Comparison of ENCODE assay signal across 9 cellular contexts in genomic region chr4:76214269-76214628, GRCh38. TPM values are rescaled to one million over a fixed set of nuclear protein-coding genes. Genes with fewer than 3 reads are reported as not detected.
DNase-seq lines count a peak whose midpoint lies in the region; ATAC-seq and TF ChIP-seq lines count a peak whose summit lies in the region.
"Had no signal": no experiment of that assay in that cellular context is flagged by ENCODE, and none has a peak within 500 bp of the region (broad histone marks: within the 10 kb centered on the region; RNA-seq: fewer than 3 reads in every experiment).

No MANE protein-coding gene starts in this region.

- H3K4me1 Mint-ChIP-seq in HFFc6 (ENCODE audit: low read depth): peaks cover 57% of the 10 kb centered on the region

- no peaks in the 10 kb centered on the region for H3K9me3 ChIP-seq in DND-41 (ENCODE audit: insufficient read depth, low read length, severe bottlenecking)
- no peaks in the 10 kb centered on the region for H3K9me3 ChIP-seq in thoracic aorta

- H3K27ac Mint-ChIP-seq in HFFc6: peak overlapping the region; percentile 85
- H3K27ac Mint-ChIP-seq in activated naive CD4-positive, alpha-beta T cell treated with anti-CD3 and anti-CD28 coated beads, Interleukin-2, amount 50 U/mL, for 72 hours: peak overlapping the region; percentile 74 to 82

- peak overlapping the region; percentile 88 for H3K4me3 Mint-ChIP-seq in HFFc6

- TF ChIP-seq CTCF in DND-41 (IDR thresholded peaks at IDR 0.05; ENCODE audit: borderline replicate concordance, extremely low read depth, low read length, poor library complexity, severe bottlenecking) (no peak), HFFc6 (IDR thresholded peaks at IDR 0.05) (no peak; the same call in 1 of the 2 replicates), kidney epithelial cell (IDR thresholded peaks at IDR 0.05; ENCODE audit: insufficient read depth, low read length, poor library complexity, severe bottlenecking) (no peak), thoracic aorta (IDR thresholded peaks at IDR 0.05) (no peak), GM10266 (IDR thresholded peaks at IDR 0.05; ENCODE audit: control insufficient read depth, insufficient read depth, low read depth, missing control alignments) (no peak)

- H3K27ac ChIP-seq in DND-41 (ENCODE audit: low read length) (peak overlapping the region; percentile 93), thoracic aorta (peak overlapping the region; percentile 94 to 98)

- H3K4me3 ChIP-seq in DND-41 (ENCODE audit: low read depth in 1 of 2, low read length in 2 of 2): peak overlapping the region; percentile 59 to 90
- peak overlapping the region; percentile 67 for H3K4me3 ChIP-seq in kidney epithelial cell (ENCODE audit: low read depth, low read length)
- peak overlapping the region; percentile 90 for H3K4me3 ChIP-seq in thoracic aorta

- H3K27me3 ChIP-seq in DND-41 (ENCODE audit: insufficient read depth, low read length, poor library complexity) (no peaks in the 10 kb centered on the region), kidney epithelial cell (ENCODE audit: control insufficient read depth, insufficient read depth, low read length) (no peaks in the 10 kb centered on the region), thoracic aorta (replicated peaks; ENCODE audit: insufficient read depth) (no peaks in the 10 kb centered on the region)

- H4K20me1 ChIP-seq in DND-41 (ENCODE audit: insufficient read depth, low read length): peaks cover 4% of the 10 kb centered on the region; the same call in 1 of the 2 replicates

- peaks cover 45% of the 10 kb centered on the region for H3K79me2 ChIP-seq in DND-41 (ENCODE audit: insufficient read depth, low read length)

- no peaks in the 10 kb centered on the region for H3K36me3 Mint-ChIP-seq in HFFc6 (ENCODE audit: low read depth)
- H3K36me3 Mint-ChIP-seq in activated naive CD4-positive, alpha-beta T cell treated with anti-CD3 and anti-CD28 coated beads, Interleukin-2, amount 50 U/mL, for 72 hours: peaks cover 0 to 4% of the 10 kb centered on the region in 2 donors

- H3K9ac ChIP-seq in DND-41 (ENCODE audit: low read depth, low read length): peak overlapping the region; percentile 92

- H3K4me2 ChIP-seq in DND-41 (ENCODE audit: insufficient read depth, low read length): peak overlapping the region; percentile 100

- ATAC-seq in DND-41 (ENCODE audit: insufficient read depth, low read depth) (no peak), thoracic aorta (ENCODE audit: insufficient number of reproducible peaks, low FRiP score, low read depth) (no peak)
- peak in 1 of 2 donors; percentile 16 for ATAC-seq in activated naive CD4-positive, alpha-beta T cell treated with anti-CD3 and anti-CD28 coated beads, Interleukin-2, amount 50 U/mL, for 72 hours

- no peaks in the 10 kb centered on the region for H3K9me3 Mint-ChIP-seq in HFFc6
- H3K9me3 Mint-ChIP-seq in activated naive CD4-positive, alpha-beta T cell treated with anti-CD3 and anti-CD28 coated beads, Interleukin-2, amount 50 U/mL, for 72 hours: no peaks in the 10 kb centered on the region

- H3K36me3 ChIP-seq in DND-41 (ENCODE audit: insufficient read depth, low read length) (peaks cover 3% of the 10 kb centered on the region), kidney epithelial cell (ENCODE audit: control insufficient read depth, insufficient read depth, low read length) (no peaks in the 10 kb centered on the region), thoracic aorta (no peaks in the 10 kb centered on the region)

- H3K4me1 ChIP-seq in DND-41 (ENCODE audit: insufficient read depth, low read length) (peaks cover 40% of the 10 kb centered on the region), thoracic aorta (ENCODE audit: control insufficient read depth in 1 of 2, low read depth in 2 of 2) (peaks cover 33 to 56% of the 10 kb centered on the region in 2 donors)

- H3K27me3 Mint-ChIP-seq in HFFc6 (ENCODE audit: insufficient read depth): peaks cover 3% of the 10 kb centered on the region; the same call in 1 of the 2 replicates

- DNase-seq in DND-41: no peak
- DNase-seq in HFFc6: no peak
- DNase-seq in activated naive CD4-positive, alpha-beta T cell treated with anti-CD3 and anti-CD28 coated beads, Interleukin-2, amount 50 U/mL, for 72 hours (ENCODE audit: low spot score in 2 of 2): no peak
- DNase-seq in kidney epithelial cell (ENCODE audit: low read depth): no peak
- DNase-seq in thoracic aorta (ENCODE audit: low spot score): no peak
- DNase-seq in GF-D8 (lab: John Stamatoyannopoulos, UW): no peak
- DNase-seq in GM10266 (ENCODE audit: extremely low spot score): no peak
- DNase-seq in NCI-H1694 (lab: John Stamatoyannopoulos, UW): no peak

- H2AFZ ChIP-seq in DND-41 (ENCODE audit: low read depth, low read length): peak overlapping the region; percentile 100

RNA-seq across cellular contexts. Expression of gene SCARB2, which starts 0.6 kb away (rescaled TPM):
- total RNA-seq in HFFc6 (2021; fragmentation: NEBNext Ultra II Directional; extraction: Animal tissue kit (Norgen Biotek cat#: 25700)): 100 to 1,000 TPM; 126 to 145 (median 138) TPM
- total RNA-seq in activated naive CD4-positive, alpha-beta T cell treated with anti-CD3 and anti-CD28 coated beads, Interleukin-2, amount 50 U/mL, for 72 hours: 1 to 10 TPM; 2.3 to 6.5 TPM
- 141 and 154 TPM in 2 replicates for total RNA-seq in kidney epithelial cell
- 100 to 1,000 TPM; 133 to 165 TPM for total RNA-seq in thoracic aorta

RNA-seq across cellular contexts. Expression of gene FAM47E, which starts 37.3 kb away (rescaled TPM):
- total RNA-seq in HFFc6 (2021; fragmentation: NEBNext Ultra II Directional; extraction: Animal tissue kit (Norgen Biotek cat#: 25700)): under 1 TPM in 1 of 6 experiments, not detected in 5; 0.17 TPM
- not detected for total RNA-seq in activated naive CD4-positive, alpha-beta T cell treated with anti-CD3 and anti-CD28 coated beads, Interleukin-2, amount 50 U/mL, for 72 hours
- total RNA-seq in kidney epithelial cell (2.3 and 3.1 TPM in 2 replicates), thoracic aorta (under 1 TPM; 0.42 to 0.54 TPM)
- total RNA-seq: T-helper 2 cell treated with Interferon-gamma antibody and Interleukin-4, amounts not matched to agents 100 ng/mL and 5 ng/mL, for 36 hours had no signal

Comparison
In these comparisons a context has a peak if more than half of its experiments do, and no peak if none do; other contexts are left out.
1. RNA of gene SCARB2, which starts 0.6 kb away (total RNA-seq): 133 to 165 TPM in thoracic aorta, 141 to 154 TPM in kidney epithelial cell and 126 to 145 TPM in HFFc6; 2.3 to 6.5 TPM in activated naive CD4-positive, alpha-beta T cell treated with anti-CD3 and anti-CD28 coated beads, Interleukin-2, amount 50 U/mL, for 72 hours; every median in the first group is over 10 times any median in the second.
2. Peak in every context shown above with its lines, with median percentiles within 50 percentile points of each other: H3K4me3 ChIP-seq.